Comparison of ENCODE assay signal across 14 cellular contexts in the genomic region with DNA sequence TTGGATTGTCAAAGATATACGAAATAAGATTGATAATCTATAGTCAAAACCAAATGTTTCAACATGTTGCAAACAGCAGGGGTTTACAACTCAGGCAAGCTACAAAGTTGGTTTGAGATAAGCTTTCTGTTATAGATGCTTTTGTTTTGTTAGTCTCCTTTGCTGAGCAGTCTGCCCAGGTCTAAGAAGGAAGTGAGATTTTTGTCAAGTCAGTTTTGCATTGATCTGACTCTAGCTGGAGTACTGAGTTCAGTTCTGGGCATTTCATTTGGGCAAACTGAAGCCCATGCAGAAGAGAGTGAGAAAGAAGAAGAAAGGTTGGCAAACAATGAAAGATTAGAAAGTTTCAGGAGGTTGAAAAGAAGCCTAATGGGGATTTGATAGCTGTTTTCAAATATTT.
"Had no signal": no experiment of that assay in that cellular context is flagged by ENCODE, and none has a peak within 500 bp of the region (broad histone marks: within the 10 kb centered on the region; RNA-seq: fewer than 3 reads in every experiment).

No MANE protein-coding gene starts in this region.

- H3K36me3 ChIP-seq: spleen had no signal

- DNase-seq: activated CD4-positive, CD25-positive, alpha-beta regulatory T cell treated with anti-CD3 and anti-CD28 coated beads, Interleukin-2, amount 50 U/mL, for 72 hours; activated naive CD4-positive, alpha-beta T cell; activated T-cell treated with anti-CD3 and anti-CD28 coated beads for 4 hours; anterior cingulate cortex; cortex of kidney; effector CD8-positive, alpha-beta T cell; foreskin fibroblast; hypothalamus; mesenchymal stem cell; psoas muscle; spleen; stimulated activated naive CD8-positive, alpha-beta T cell treated with anti-CD3 and anti-CD28 coated beads, Interleukin-15, amount 100 ng/mL, for 72 hours; T1000 had no signal

- ATAC-seq: psoas muscle; sciatic nerve; stimulated activated naive CD8-positive, alpha-beta T cell treated with anti-CD3 and anti-CD28 coated beads, Interleukin-15, amount 100 ng/mL, for 72 hours had no signal

- H3K9me3 ChIP-seq: psoas muscle, spleen had no signal

- H3K27ac ChIP-seq: psoas muscle, spleen had no signal

- H3K4me1 ChIP-seq: psoas muscle, spleen had no signal

- H3K27me3 ChIP-seq: spleen had no signal

- H3K4me3 ChIP-seq: psoas muscle, spleen had no signal
